In the genomic region with DNA sequence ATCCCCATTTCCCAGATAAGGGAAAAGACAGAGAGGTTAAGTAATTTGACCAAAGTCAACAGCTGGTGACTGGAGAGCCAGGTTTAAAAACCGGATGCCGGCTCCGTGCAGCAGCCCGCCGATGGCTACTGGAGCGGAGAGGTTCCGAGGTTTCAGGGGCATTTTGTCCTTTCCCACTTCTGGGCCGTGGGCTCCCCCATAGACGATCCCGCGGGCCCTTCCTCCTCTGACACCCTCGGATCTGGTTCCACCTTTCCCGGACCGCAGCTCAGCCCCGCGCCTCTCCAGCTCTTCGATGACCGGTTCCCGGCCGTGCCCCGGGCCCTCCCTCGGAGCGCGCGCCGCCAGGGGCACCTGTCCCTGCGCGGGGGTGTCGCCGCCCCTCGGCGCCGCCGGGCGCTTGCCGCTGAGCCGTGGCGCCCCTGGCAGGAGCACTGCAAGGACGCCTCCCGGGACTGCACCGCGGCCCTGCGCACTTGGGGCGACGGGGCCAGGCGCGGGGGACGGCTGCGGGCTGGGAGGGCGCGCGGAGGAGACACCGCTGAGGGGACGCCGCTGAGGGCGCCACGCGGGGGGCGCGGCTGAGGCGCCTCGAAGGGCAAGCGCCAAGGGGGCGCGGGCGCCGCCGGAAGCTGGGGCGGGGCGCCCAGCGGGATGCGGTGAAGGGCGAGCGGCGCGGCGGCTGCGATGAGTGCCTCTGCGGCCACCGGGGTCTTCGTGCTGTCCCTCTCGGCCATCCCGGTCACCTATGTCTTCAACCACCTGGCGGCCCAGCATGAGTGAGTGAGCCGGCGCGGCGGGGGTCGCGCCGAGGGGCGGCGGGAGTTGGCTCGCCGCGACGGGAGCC, we compare ENCODE assay signal across 1 cellular context.
TF ChIP-seq lines count a peak whose summit lies in the region.

A gene (plus strand): TSS at position 652 of the 847 bp plus-strand sequence. CDS start 36 bp downstream, at position 688.

TF ChIP-seq in WTC11, 78 proteins besides CTCF, POLR2A, EP300 and RAD21 (continued from another document and continues in another):
- TF ChIP-seq, protein P1, sequence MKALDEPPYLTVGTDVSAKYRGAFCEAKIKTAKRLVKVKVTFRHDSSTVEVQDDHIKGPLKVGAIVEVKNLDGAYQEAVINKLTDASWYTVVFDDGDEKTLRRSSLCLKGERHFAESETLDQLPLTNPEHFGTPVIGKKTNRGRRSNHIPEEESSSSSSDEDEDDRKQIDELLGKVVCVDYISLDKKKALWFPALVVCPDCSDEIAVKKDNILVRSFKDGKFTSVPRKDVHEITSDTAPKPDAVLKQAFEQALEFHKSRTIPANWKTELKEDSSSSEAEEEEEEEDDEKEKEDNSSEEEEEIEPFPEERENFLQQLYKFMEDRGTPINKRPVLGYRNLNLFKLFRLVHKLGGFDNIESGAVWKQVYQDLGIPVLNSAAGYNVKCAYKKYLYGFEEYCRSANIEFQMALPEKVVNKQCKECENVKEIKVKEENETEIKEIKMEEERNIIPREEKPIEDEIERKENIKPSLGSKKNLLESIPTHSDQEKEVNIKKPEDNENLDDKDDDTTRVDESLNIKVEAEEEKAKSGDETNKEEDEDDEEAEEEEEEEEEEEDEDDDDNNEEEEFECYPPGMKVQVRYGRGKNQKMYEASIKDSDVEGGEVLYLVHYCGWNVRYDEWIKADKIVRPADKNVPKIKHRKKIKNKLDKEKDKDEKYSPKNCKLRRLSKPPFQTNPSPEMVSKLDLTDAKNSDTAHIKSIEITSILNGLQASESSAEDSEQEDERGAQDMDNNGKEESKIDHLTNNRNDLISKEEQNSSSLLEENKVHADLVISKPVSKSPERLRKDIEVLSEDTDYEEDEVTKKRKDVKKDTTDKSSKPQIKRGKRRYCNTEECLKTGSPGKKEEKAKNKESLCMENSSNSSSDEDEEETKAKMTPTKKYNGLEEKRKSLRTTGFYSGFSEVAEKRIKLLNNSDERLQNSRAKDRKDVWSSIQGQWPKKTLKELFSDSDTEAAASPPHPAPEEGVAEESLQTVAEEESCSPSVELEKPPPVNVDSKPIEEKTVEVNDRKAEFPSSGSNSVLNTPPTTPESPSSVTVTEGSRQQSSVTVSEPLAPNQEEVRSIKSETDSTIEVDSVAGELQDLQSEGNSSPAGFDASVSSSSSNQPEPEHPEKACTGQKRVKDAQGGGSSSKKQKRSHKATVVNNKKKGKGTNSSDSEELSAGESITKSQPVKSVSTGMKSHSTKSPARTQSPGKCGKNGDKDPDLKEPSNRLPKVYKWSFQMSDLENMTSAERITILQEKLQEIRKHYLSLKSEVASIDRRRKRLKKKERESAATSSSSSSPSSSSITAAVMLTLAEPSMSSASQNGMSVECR (CRISPR knock-in tag; IDR thresholded peaks at IDR 0.05; ENCODE audit: borderline replicate concordance): 0 out of 2 replicates have a peak, but pooled peaks have one; percentile 38
- no peak for TF ChIP-seq JUN (CRISPR knock-in tag; IDR thresholded peaks at IDR 0.05)
- TF ChIP-seq SOX15 (CRISPR knock-in tag; IDR thresholded peaks at IDR 0.05): no peak
- TF ChIP-seq ZNF232 (CRISPR knock-in tag; IDR thresholded peaks at IDR 0.05): no peak
- no peak for TF ChIP-seq NR2C2 (CRISPR knock-in tag; IDR thresholded peaks at IDR 0.05)
- no peak for TF ChIP-seq ETV6 (CRISPR knock-in tag; IDR thresholded peaks at IDR 0.05)
- TF ChIP-seq, protein P2, sequence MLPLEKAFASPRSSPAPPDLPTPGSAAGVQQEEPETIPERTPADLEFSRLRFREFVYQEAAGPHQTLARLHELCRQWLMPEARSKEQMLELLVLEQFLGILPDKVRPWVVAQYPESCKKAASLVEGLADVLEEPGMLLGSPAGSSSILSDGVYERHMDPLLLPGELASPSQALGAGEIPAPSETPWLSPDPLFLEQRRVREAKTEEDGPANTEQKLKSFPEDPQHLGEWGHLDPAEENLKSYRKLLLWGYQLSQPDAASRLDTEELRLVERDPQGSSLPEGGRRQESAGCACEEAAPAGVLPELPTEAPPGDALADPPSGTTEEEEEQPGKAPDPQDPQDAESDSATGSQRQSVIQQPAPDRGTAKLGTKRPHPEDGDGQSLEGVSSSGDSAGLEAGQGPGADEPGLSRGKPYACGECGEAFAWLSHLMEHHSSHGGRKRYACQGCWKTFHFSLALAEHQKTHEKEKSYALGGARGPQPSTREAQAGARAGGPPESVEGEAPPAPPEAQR (CRISPR knock-in tag; IDR thresholded peaks at IDR 0.05): no peak
- no peak for TF ChIP-seq IRF2 (CRISPR knock-in tag; IDR thresholded peaks at IDR 0.05; ENCODE audit: borderline replicate concordance, low read depth)
- no peak for TF ChIP-seq ATF1 (CRISPR knock-in tag; IDR thresholded peaks at IDR 0.05)
- peak; percentile 55; the same call in 1 of the 2 replicates for TF ChIP-seq ZNF423 (CRISPR knock-in tag; IDR thresholded peaks at IDR 0.05)
- TF ChIP-seq TEAD4 (CRISPR knock-in tag; IDR thresholded peaks at IDR 0.05): no peak
- TF ChIP-seq ESRRA (CRISPR knock-in tag; IDR thresholded peaks at IDR 0.05; ENCODE audit: borderline replicate concordance): peak; percentile 67; the same call in 1 of the 2 replicates
- TF ChIP-seq ZNF317 (CRISPR knock-in tag; IDR thresholded peaks at IDR 0.05; ENCODE audit: borderline replicate concordance, low read depth): no peak
- TF ChIP-seq GABPB1 (CRISPR knock-in tag; IDR thresholded peaks at IDR 0.05): no peak
- no peak for TF ChIP-seq MXD4 (CRISPR knock-in tag; IDR thresholded peaks at IDR 0.05; ENCODE audit: borderline replicate concordance)
- TF ChIP-seq, protein P3, sequence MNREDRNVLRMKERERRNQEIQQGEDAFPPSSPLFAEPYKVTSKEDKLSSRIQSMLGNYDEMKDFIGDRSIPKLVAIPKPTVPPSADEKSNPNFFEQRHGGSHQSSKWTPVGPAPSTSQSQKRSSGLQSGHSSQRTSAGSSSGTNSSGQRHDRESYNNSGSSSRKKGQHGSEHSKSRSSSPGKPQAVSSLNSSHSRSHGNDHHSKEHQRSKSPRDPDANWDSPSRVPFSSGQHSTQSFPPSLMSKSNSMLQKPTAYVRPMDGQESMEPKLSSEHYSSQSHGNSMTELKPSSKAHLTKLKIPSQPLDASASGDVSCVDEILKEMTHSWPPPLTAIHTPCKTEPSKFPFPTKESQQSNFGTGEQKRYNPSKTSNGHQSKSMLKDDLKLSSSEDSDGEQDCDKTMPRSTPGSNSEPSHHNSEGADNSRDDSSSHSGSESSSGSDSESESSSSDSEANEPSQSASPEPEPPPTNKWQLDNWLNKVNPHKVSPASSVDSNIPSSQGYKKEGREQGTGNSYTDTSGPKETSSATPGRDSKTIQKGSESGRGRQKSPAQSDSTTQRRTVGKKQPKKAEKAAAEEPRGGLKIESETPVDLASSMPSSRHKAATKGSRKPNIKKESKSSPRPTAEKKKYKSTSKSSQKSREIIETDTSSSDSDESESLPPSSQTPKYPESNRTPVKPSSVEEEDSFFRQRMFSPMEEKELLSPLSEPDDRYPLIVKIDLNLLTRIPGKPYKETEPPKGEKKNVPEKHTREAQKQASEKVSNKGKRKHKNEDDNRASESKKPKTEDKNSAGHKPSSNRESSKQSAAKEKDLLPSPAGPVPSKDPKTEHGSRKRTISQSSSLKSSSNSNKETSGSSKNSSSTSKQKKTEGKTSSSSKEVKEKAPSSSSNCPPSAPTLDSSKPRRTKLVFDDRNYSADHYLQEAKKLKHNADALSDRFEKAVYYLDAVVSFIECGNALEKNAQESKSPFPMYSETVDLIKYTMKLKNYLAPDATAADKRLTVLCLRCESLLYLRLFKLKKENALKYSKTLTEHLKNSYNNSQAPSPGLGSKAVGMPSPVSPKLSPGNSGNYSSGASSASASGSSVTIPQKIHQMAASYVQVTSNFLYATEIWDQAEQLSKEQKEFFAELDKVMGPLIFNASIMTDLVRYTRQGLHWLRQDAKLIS (CRISPR knock-in tag; IDR thresholded peaks at IDR 0.05; ENCODE audit: borderline replicate concordance): no peak
- TF ChIP-seq SMAD3 (CRISPR knock-in tag; IDR thresholded peaks at IDR 0.05; ENCODE audit: borderline replicate concordance): no peak
- no peak for TF ChIP-seq NFYB (CRISPR knock-in tag; conservative IDR thresholded peaks at IDR 0.05; ENCODE audit: low read depth)
- TF ChIP-seq, protein P4, sequence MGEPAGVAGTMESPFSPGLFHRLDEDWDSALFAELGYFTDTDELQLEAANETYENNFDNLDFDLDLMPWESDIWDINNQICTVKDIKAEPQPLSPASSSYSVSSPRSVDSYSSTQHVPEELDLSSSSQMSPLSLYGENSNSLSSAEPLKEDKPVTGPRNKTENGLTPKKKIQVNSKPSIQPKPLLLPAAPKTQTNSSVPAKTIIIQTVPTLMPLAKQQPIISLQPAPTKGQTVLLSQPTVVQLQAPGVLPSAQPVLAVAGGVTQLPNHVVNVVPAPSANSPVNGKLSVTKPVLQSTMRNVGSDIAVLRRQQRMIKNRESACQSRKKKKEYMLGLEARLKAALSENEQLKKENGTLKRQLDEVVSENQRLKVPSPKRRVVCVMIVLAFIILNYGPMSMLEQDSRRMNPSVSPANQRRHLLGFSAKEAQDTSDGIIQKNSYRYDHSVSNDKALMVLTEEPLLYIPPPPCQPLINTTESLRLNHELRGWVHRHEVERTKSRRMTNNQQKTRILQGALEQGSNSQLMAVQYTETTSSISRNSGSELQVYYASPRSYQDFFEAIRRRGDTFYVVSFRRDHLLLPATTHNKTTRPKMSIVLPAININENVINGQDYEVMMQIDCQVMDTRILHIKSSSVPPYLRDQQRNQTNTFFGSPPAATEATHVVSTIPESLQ (CRISPR knock-in tag; IDR thresholded peaks at IDR 0.05): no peak
- TF ChIP-seq ZNF396 (CRISPR knock-in tag; IDR thresholded peaks at IDR 0.05; ENCODE audit: borderline replicate concordance): no peak
- TF ChIP-seq, protein P5, sequence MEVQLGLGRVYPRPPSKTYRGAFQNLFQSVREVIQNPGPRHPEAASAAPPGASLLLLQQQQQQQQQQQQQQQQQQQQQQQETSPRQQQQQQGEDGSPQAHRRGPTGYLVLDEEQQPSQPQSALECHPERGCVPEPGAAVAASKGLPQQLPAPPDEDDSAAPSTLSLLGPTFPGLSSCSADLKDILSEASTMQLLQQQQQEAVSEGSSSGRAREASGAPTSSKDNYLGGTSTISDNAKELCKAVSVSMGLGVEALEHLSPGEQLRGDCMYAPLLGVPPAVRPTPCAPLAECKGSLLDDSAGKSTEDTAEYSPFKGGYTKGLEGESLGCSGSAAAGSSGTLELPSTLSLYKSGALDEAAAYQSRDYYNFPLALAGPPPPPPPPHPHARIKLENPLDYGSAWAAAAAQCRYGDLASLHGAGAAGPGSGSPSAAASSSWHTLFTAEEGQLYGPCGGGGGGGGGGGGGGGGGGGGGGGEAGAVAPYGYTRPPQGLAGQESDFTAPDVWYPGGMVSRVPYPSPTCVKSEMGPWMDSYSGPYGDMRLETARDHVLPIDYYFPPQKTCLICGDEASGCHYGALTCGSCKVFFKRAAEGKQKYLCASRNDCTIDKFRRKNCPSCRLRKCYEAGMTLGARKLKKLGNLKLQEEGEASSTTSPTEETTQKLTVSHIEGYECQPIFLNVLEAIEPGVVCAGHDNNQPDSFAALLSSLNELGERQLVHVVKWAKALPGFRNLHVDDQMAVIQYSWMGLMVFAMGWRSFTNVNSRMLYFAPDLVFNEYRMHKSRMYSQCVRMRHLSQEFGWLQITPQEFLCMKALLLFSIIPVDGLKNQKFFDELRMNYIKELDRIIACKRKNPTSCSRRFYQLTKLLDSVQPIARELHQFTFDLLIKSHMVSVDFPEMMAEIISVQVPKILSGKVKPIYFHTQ (CRISPR knock-in tag; IDR thresholded peaks at IDR 0.05): no peak
- TF ChIP-seq TCF7 (CRISPR knock-in tag; IDR thresholded peaks at IDR 0.05; ENCODE audit: low read depth): peak; percentile 38; the same call in 1 of the 2 replicates
- TF ChIP-seq, protein P6, sequence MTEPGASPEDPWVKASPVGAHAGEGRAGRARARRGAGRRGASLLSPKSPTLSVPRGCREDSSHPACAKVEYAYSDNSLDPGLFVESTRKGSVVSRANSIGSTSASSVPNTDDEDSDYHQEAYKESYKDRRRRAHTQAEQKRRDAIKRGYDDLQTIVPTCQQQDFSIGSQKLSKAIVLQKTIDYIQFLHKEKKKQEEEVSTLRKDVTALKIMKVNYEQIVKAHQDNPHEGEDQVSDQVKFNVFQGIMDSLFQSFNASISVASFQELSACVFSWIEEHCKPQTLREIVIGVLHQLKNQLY (CRISPR knock-in tag; IDR thresholded peaks at IDR 0.05): no peak
- no peak for TF ChIP-seq CBFB (CRISPR knock-in tag; IDR thresholded peaks at IDR 0.05; ENCODE audit: low read depth)
- no peak for TF ChIP-seq NR3C1 (CRISPR knock-in tag; conservative IDR thresholded peaks at IDR 0.05; ENCODE audit: low read depth)
- no peak for TF ChIP-seq NFATC4 (CRISPR knock-in tag; IDR thresholded peaks at IDR 0.05)
- TF ChIP-seq SP1 (CRISPR knock-in tag; conservative IDR thresholded peaks at IDR 0.05): peak; percentile 44; the same call in 1 of the 2 replicates
- TF ChIP-seq SMAD4 (CRISPR knock-in tag; IDR thresholded peaks at IDR 0.05): no peak
- TF ChIP-seq, protein P7, sequence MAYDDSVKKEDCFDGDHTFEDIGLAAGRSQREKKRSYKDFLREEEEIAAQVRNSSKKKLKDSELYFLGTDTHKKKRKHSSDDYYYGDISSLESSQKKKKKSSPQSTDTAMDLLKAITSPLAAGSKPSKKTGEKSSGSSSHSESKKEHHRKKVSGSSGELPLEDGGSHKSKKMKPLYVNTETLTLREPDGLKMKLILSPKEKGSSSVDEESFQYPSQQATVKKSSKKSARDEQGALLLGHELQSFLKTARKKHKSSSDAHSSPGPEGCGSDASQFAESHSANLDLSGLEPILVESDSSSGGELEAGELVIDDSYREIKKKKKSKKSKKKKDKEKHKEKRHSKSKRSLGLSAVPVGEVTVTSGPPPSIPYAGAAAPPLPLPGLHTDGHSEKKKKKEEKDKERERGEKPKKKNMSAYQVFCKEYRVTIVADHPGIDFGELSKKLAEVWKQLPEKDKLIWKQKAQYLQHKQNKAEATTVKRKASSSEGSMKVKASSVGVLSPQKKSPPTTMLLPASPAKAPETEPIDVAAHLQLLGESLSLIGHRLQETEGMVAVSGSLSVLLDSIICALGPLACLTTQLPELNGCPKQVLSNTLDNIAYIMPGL (CRISPR knock-in tag; IDR thresholded peaks at IDR 0.05): no peak
- TF ChIP-seq, protein P8, sequence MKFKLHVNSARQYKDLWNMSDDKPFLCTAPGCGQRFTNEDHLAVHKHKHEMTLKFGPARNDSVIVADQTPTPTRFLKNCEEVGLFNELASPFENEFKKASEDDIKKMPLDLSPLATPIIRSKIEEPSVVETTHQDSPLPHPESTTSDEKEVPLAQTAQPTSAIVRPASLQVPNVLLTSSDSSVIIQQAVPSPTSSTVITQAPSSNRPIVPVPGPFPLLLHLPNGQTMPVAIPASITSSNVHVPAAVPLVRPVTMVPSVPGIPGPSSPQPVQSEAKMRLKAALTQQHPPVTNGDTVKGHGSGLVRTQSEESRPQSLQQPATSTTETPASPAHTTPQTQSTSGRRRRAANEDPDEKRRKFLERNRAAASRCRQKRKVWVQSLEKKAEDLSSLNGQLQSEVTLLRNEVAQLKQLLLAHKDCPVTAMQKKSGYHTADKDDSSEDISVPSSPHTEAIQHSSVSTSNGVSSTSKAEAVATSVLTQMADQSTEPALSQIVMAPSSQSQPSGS (CRISPR knock-in tag; IDR thresholded peaks at IDR 0.05; ENCODE audit: borderline replicate concordance, low read depth): no peak
- TF ChIP-seq, protein P9, sequence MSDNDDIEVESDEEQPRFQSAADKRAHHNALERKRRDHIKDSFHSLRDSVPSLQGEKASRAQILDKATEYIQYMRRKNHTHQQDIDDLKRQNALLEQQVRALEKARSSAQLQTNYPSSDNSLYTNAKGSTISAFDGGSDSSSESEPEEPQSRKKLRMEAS (CRISPR knock-in tag; IDR thresholded peaks at IDR 0.05): 0 out of 2 replicates have a peak, but pooled peaks have one; percentile 40
- no peak for TF ChIP-seq ZNF121 (CRISPR knock-in tag; IDR thresholded peaks at IDR 0.05)
